8 cellular contexts compared by ENCODE assay signal in genomic region chr3:168847293-168847883, GRCh38.
DNase-seq lines count a peak whose midpoint lies in the region; ATAC-seq and TF ChIP-seq lines count a peak whose summit lies in the region.

No MANE protein-coding gene starts in this region.

- ATAC-seq in GM18511 (IDR thresholded peaks at IDR 0.05; ENCODE audit: unreplicated experiment) (peak; percentile 82), HG03159 (IDR thresholded peaks at IDR 0.05; ENCODE audit: unreplicated experiment) (peak; percentile 72), HG03196 (IDR thresholded peaks at IDR 0.05; ENCODE audit: unreplicated experiment) (no peak)

- peak; percentile 3 for DNase-seq in AG09319 (ENCODE audit: extremely low read depth, low read depth)
- peak; percentile 73 for DNase-seq in NCI-H69 (lab: John Stamatoyannopoulos, UW)
- peak; percentile 53 for DNase-seq in dedifferentiated amniotic fluid mesenchymal stem cell (ENCODE audit: extremely low spot score)
- DNase-seq in myocyte (ENCODE audit: low read depth): peak; percentile 59
- no peak for DNase-seq in mucosa of gallbladder (ENCODE audit: low spot score)

- TF ChIP-seq CTCF in AG09319 (IDR thresholded peaks at IDR 0.05; ENCODE audit: low read depth, low read length): peak; percentile 49
